Comparison of ENCODE assay signal across 1 cellular context in the genomic region with DNA sequence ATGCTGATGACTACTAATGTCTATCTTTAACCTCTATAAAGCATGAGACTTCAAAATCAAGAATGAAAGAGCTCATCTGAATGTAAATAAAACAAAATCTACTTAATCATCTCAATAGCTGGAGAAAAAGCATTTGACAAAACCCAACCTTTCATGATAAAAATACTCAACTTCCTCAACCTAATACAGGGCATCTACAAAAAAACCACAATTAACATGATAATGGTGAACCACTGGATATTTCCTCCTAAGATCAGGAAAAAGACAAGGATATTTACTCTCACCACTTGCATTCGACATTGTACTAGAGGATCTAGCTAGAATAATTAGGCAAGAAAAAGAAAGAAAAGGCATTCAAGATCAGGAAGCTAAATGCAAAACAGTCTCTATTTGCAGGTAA.
TF ChIP-seq lines count a peak whose summit lies in the region.

No MANE protein-coding gene starts in this region.

TF ChIP-seq in GM23338, 12 proteins besides CTCF, POLR2A, EP300 and RAD21:
- TF ChIP-seq CREB1 (CRISPR knock-in tag; IDR thresholded peaks at IDR 0.05; ENCODE audit: low read depth), result no peak
- TF ChIP-seq EZH2 (IDR thresholded peaks at IDR 0.05; ENCODE audit: low read depth, unreplicated experiment), result no peak
- no peak for TF ChIP-seq STAT1 (IDR thresholded peaks at IDR 0.05; ENCODE audit: unreplicated experiment)
- peak; percentile 83 for TF ChIP-seq NANOG (IDR thresholded peaks at IDR 0.05; ENCODE audit: borderline replicate concordance)
- no peak for TF ChIP-seq ZNF331 (CRISPR knock-in tag; IDR thresholded peaks at IDR 0.05; ENCODE audit: low read depth)
- TF ChIP-seq JUNB (IDR thresholded peaks at IDR 0.05; ENCODE audit: unreplicated experiment), result no peak
- no peak for TF ChIP-seq EZH2phosphoT487 (IDR thresholded peaks at IDR 0.05; ENCODE audit: unreplicated experiment)
- peak; percentile 19; the same call in 1 of the 2 replicates for TF ChIP-seq POLR2AphosphoS5 (IDR thresholded peaks at IDR 0.05; ENCODE audit: low read depth)
- TF ChIP-seq, protein P1, sequence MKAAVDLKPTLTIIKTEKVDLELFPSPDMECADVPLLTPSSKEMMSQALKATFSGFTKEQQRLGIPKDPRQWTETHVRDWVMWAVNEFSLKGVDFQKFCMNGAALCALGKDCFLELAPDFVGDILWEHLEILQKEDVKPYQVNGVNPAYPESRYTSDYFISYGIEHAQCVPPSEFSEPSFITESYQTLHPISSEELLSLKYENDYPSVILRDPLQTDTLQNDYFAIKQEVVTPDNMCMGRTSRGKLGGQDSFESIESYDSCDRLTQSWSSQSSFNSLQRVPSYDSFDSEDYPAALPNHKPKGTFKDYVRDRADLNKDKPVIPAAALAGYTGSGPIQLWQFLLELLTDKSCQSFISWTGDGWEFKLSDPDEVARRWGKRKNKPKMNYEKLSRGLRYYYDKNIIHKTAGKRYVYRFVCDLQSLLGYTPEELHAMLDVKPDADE (IDR thresholded peaks at IDR 0.05), result peak; percentile 64; the same call in 1 of the 2 replicates
- TF ChIP-seq ZNF114 (CRISPR knock-in tag; IDR thresholded peaks at IDR 0.05), result no peak
- TF ChIP-seq, protein P2, sequence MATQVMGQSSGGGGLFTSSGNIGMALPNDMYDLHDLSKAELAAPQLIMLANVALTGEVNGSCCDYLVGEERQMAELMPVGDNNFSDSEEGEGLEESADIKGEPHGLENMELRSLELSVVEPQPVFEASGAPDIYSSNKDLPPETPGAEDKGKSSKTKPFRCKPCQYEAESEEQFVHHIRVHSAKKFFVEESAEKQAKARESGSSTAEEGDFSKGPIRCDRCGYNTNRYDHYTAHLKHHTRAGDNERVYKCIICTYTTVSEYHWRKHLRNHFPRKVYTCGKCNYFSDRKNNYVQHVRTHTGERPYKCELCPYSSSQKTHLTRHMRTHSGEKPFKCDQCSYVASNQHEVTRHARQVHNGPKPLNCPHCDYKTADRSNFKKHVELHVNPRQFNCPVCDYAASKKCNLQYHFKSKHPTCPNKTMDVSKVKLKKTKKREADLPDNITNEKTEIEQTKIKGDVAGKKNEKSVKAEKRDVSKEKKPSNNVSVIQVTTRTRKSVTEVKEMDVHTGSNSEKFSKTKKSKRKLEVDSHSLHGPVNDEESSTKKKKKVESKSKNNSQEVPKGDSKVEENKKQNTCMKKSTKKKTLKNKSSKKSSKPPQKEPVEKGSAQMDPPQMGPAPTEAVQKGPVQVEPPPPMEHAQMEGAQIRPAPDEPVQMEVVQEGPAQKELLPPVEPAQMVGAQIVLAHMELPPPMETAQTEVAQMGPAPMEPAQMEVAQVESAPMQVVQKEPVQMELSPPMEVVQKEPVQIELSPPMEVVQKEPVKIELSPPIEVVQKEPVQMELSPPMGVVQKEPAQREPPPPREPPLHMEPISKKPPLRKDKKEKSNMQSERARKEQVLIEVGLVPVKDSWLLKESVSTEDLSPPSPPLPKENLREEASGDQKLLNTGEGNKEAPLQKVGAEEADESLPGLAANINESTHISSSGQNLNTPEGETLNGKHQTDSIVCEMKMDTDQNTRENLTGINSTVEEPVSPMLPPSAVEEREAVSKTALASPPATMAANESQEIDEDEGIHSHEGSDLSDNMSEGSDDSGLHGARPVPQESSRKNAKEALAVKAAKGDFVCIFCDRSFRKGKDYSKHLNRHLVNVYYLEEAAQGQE (IDR thresholded peaks at IDR 0.05; ENCODE audit: unreplicated experiment), result no peak
- TF ChIP-seq, protein P3, sequence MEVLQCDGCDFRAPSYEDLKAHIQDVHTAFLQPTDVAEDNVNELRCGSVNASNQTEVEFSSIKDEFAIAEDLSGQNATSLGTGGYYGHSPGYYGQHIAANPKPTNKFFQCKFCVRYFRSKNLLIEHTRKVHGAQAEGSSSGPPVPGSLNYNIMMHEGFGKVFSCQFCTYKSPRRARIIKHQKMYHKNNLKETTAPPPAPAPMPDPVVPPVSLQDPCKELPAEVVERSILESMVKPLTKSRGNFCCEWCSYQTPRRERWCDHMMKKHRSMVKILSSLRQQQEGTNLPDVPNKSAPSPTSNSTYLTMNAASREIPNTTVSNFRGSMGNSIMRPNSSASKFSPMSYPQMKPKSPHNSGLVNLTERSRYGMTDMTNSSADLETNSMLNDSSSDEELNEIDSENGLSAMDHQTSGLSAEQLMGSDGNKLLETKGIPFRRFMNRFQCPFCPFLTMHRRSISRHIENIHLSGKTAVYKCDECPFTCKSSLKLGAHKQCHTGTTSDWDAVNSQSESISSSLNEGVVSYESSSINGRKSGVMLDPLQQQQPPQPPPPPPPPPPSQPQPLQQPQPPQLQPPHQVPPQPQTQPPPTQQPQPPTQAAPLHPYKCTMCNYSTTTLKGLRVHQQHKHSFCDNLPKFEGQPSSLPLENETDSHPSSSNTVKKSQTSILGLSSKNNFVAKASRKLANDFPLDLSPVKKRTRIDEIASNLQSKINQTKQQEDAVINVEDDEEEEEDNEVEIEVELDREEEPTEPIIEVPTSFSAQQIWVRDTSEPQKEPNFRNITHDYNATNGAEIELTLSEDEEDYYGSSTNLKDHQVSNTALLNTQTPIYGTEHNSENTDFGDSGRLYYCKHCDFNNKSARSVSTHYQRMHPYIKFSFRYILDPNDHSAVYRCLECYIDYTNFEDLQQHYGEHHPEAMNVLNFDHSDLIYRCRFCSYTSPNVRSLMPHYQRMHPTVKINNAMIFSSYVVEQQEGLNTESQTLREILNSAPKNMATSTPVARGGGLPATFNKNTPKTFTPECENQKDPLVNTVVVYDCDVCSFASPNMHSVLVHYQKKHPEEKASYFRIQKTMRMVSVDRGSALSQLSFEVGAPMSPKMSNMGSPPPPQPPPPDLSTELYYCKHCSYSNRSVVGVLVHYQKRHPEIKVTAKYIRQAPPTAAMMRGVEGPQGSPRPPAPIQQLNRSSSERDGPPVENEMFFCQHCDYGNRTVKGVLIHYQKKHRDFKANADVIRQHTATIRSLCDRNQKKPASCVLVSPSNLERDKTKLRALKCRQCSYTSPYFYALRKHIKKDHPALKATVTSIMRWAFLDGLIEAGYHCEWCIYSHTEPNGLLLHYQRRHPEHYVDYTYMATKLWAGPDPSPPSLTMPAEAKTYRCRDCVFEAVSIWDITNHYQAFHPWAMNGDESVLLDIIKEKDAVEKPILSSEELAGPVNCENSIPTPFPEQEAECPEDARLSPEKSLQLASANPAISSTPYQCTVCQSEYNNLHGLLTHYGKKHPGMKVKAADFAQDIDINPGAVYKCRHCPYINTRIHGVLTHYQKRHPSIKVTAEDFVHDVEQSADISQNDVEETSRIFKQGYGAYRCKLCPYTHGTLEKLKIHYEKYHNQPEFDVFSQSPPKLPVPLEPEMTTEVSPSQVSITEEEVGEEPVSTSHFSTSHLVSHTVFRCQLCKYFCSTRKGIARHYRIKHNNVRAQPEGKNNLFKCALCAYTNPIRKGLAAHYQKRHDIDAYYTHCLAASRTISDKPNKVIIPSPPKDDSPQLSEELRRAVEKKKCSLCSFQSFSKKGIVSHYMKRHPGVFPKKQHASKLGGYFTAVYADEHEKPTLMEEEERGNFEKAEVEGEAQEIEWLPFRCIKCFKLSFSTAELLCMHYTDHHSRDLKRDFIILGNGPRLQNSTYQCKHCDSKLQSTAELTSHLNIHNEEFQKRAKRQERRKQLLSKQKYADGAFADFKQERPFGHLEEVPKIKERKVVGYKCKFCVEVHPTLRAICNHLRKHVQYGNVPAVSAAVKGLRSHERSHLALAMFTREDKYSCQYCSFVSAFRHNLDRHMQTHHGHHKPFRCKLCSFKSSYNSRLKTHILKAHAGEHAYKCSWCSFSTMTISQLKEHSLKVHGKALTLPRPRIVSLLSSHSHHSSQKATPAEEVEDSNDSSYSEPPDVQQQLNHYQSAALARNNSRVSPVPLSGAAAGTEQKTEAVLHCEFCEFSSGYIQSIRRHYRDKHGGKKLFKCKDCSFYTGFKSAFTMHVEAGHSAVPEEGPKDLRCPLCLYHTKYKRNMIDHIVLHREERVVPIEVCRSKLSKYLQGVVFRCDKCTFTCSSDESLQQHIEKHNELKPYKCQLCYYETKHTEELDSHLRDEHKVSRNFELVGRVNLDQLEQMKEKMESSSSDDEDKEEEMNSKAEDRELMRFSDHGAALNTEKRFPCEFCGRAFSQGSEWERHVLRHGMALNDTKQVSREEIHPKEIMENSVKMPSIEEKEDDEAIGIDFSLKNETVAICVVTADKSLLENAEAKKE (CRISPR knock-in tag; IDR thresholded peaks at IDR 0.05), result no peak
